1 cellular context compared by ENCODE assay signal in the genomic region with DNA sequence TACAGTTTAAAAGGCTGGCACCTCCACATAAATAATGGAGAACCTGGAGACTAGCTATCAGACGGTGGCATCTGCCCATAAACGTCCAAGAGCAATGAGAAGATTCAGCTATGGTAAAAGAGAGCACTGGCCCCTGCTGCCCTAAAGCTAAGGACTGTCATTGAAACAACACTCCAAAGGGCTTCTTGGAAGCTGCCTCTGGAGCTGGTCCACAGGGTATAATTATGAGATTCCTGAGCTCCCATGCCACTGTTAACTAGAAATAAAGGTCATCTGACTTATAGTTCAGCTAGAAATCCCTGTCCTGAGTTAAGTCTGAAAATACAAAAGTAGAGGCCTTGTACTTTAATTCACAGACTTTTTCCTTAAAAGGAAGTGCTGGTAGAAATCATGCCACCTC.
TF ChIP-seq lines count a peak whose summit lies in the region.

No MANE protein-coding gene starts in this region.

TF ChIP-seq in HepG2, 621 proteins besides CTCF, POLR2A, EP300 and RAD21:
- TF ChIP-seq, protein P1, sequence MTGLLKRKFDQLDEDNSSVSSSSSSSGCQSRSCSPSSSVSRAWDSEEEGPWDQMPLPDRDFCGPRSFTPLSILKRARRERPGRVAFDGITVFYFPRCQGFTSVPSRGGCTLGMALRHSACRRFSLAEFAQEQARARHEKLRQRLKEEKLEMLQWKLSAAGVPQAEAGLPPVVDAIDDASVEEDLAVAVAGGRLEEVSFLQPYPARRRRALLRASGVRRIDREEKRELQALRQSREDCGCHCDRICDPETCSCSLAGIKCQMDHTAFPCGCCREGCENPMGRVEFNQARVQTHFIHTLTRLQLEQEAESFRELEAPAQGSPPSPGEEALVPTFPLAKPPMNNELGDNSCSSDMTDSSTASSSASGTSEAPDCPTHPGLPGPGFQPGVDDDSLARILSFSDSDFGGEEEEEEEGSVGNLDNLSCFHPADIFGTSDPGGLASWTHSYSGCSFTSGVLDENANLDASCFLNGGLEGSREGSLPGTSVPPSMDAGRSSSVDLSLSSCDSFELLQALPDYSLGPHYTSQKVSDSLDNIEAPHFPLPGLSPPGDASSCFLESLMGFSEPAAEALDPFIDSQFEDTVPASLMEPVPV (CRISPR knock-in tag; IDR thresholded peaks at IDR 0.05), result no peak
- TF ChIP-seq REL (CRISPR knock-in tag; conservative IDR thresholded peaks at IDR 0.05) (no peak), NFE2L1 (CRISPR knock-in tag; IDR thresholded peaks at IDR 0.05; ENCODE audit: borderline replicate concordance) (no peak), ZNF737 (CRISPR knock-in tag; IDR thresholded peaks at IDR 0.05; ENCODE audit: borderline replicate concordance) (no peak), ZNF709 (CRISPR knock-in tag; IDR thresholded peaks at IDR 0.05) (no peak), ZSCAN12 (CRISPR knock-in tag; IDR thresholded peaks at IDR 0.05) (no peak), SP1 (IDR thresholded peaks at IDR 0.05) (no peak), SP1 (CRISPR knock-in tag; IDR thresholded peaks at IDR 0.05) (no peak), ETV5 (CRISPR knock-in tag; IDR thresholded peaks at IDR 0.05; ENCODE audit: borderline replicate concordance) (no peak), ZFP36L1 (CRISPR knock-in tag; IDR thresholded peaks at IDR 0.05) (no peak), ZUFSP (CRISPR knock-in tag; IDR thresholded peaks at IDR 0.05; ENCODE audit: borderline replicate concordance) (no peak), ZFX (CRISPR knock-in tag; IDR thresholded peaks at IDR 0.05; ENCODE audit: low read depth) (no peak)
- TF ChIP-seq, protein P2, sequence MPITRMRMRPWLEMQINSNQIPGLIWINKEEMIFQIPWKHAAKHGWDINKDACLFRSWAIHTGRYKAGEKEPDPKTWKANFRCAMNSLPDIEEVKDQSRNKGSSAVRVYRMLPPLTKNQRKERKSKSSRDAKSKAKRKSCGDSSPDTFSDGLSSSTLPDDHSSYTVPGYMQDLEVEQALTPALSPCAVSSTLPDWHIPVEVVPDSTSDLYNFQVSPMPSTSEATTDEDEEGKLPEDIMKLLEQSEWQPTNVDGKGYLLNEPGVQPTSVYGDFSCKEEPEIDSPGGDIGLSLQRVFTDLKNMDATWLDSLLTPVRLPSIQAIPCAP (CRISPR knock-in tag; IDR thresholded peaks at IDR 0.05; ENCODE audit: low read depth), result no peak
